In the genomic region with DNA sequence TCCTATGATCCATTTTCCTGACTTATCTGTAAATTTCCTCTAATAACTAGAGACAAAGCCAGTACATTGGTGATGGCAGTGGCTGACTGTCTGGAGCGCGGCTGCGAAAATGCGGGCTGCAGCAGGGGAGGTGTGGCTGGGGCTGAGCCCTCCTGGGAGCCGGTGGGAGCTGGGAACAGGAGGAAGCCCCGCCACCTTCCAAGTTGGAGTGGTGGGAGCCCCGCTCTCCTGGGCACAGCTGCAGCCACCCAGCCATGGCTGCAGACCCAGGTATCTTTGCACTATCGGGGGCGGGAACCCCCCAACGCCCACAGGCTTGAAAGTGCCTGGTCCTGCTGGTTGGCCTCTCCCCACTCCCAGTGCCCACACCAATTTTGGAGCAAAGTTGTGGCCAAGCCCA, we compare ENCODE assay signal across 17 cellular contexts.
"Had no signal": no experiment of that assay in that cellular context is flagged by ENCODE, and none has a peak within 500 bp of the region (broad histone marks: within the 10 kb centered on the region; RNA-seq: fewer than 3 reads in every experiment).

No MANE protein-coding gene starts in this region.

- ATAC-seq: activated T-cell treated with anti-CD3 and anti-CD28 coated beads, Interleukin-2, amount 50 U/mL, for 4 hours; left cardiac atrium; stimulated activated naive CD8-positive, alpha-beta T cell treated with anti-CD3 and anti-CD28 coated beads, Interleukin-15, Interleukin-2, amounts not matched to agents 100 U/mL and 50 U/mL, for 24 hours had no signal

- H3K9me3 ChIP-seq: esophagus squamous epithelium, lower lobe of right lung had no signal

- H3K27me3 ChIP-seq: brain microvascular endothelial cell, esophagus squamous epithelium, tibial nerve had no signal

- H3K36me3 ChIP-seq: brain microvascular endothelial cell, esophagus squamous epithelium, lower lobe of right lung, tibial nerve had no signal

- H3K4me3 ChIP-seq: esophagus squamous epithelium, lower lobe of right lung, tibial nerve had no signal

- DNase-seq: activated CD4-positive, alpha-beta T cell treated with anti-CD3 and anti-CD28 coated beads, Interleukin-2, amount 50 U/mL, for 1 hour; activated CD4-positive, CD25-positive, alpha-beta regulatory T cell treated with anti-CD3 and anti-CD28 coated beads, Interleukin-2, amount 50 U/mL, for 72 hours; activated CD8-positive, alpha-beta memory T cell treated with anti-CD3 and anti-CD28 coated beads, Interleukin-2, amount 50 U/mL, for 4 hours; activated naive CD4-positive, alpha-beta T cell treated with anti-CD3 and anti-CD28 coated beads for 36 hours; activated naive CD8-positive, alpha-beta T cell treated with anti-CD3 and anti-CD28 coated beads, Interleukin-2, amount 50 U/mL, for 24 hours; brain microvascular endothelial cell; cortex of kidney; esophagus squamous epithelium; left cardiac atrium; lower lobe of right lung; occipital lobe; stimulated activated CD4-positive, alpha-beta T cell treated with anti-CD3 and anti-CD28 coated beads, Interleukin-2, amount 100 ng/mL, for 24 hours; stimulated activated naive CD8-positive, alpha-beta T cell treated with anti-CD3 and anti-CD28 coated beads, Interleukin-15, Interleukin-2, amounts not matched to agents 100 U/mL and 50 U/mL, for 24 hours; substantia nigra had no signal

- FAIRE-seq: endothelial cell of umbilical vein had no signal

- H3K27ac ChIP-seq: brain microvascular endothelial cell, esophagus squamous epithelium, lower lobe of right lung, tibial nerve had no signal

- H3K4me1 ChIP-seq: esophagus squamous epithelium, lower lobe of right lung, tibial nerve had no signal
